In the genomic region with DNA sequence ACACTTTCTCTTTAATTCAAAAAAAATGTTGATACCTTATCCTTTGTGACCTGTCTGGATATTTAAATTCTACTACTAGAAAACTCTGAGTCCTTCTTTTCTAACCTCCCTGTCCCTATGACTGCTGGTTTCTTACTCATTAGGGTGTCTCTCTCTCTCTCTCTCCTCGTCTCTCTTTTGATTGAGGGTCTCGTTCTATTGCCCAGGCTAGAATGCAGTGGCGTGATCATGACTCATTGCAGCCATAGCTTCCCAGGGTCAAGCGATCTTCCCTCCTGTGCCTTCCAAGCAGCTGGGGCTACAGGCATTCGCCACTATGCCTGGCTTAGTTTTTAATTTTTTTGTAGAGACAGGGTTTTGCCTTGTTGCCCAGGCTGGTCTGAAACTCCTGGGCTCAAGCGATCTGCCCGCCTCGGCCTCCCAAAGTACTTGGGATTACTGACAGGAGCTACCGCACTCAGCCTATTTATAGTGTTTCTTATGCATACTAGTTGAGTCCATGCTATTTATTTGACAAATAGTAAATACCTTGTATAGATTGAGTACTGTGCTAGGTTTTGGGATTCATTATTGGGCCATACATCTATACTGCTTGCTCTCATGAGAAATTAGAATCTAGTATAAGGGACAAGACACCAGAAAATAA, we compare ENCODE assay signal across 19 cellular contexts.
DNase-seq lines count a peak whose midpoint lies in the region; ATAC-seq and TF ChIP-seq lines count a peak whose summit lies in the region.
"Had no signal": no experiment of that assay in that cellular context is flagged by ENCODE, and none has a peak within 500 bp of the region (broad histone marks: within the 10 kb centered on the region; RNA-seq: fewer than 3 reads in every experiment).

No MANE protein-coding gene starts in this region.

- H3K4me3 Mint-ChIP-seq in stimulated activated naive B cell treated with anti-CD40 and anti-IgM and Interleukin-4, amounts not matched to agents 10 μg/mL and 1 μg/mL and 100 μg/mL, for 72 hours = no peak overlapping the region
- H3K4me3 Mint-ChIP-seq: brain; stimulated activated naive CD8-positive, alpha-beta T cell treated with anti-CD3 and anti-CD28 coated beads, Interleukin-15, Interleukin-2, amounts not matched to agents 100 ng/mL and 50 ng/mL, for 24 hours; T-helper 1 cell treated with Interleukin-12 subunit alpha and Interleukin-12 subunit beta and Interleukin-4 antibody, amounts not matched to agents 30 μg/mL and 1 μg/mL, for 36 hours had no signal

- H3K27me3 Mint-ChIP-seq in stimulated activated naive B cell treated with anti-CD40 and anti-IgM and Interleukin-4, amounts not matched to agents 10 μg/mL and 1 μg/mL and 100 μg/mL, for 72 hours = no peaks in the 10 kb centered on the region
- H3K27me3 Mint-ChIP-seq: brain; stimulated activated naive CD8-positive, alpha-beta T cell treated with anti-CD3 and anti-CD28 coated beads, Interleukin-15, Interleukin-2, amounts not matched to agents 100 ng/mL and 50 ng/mL, for 24 hours had no signal

- H3K9me3 ChIP-seq in heart right ventricle (no peaks in the 10 kb centered on the region), right cardiac atrium (ENCODE audit: control insufficient read depth, low read length) (no peaks in the 10 kb centered on the region), tibial artery (no peaks in the 10 kb centered on the region), testis (no peaks in the 10 kb centered on the region)
- H3K9me3 ChIP-seq: vagina had no signal

- H3K4me3 ChIP-seq in heart right ventricle (no peak overlapping the region), right cardiac atrium (ENCODE audit: low read length) (no peak overlapping the region), tibial artery (no peak overlapping the region), testis (no peak overlapping the region)
- H3K4me3 ChIP-seq: vagina had no signal

- TF ChIP-seq POLR2A in testis (IDR thresholded peaks at IDR 0.05) = no peak

- peak in 5 of 8 donors; percentile 20 to 55 (median 41) for ATAC-seq in heart right ventricle
- ATAC-seq in right cardiac atrium = no peak
- no peak for ATAC-seq in stimulated activated naive B cell treated with anti-CD40 and anti-IgM and Interleukin-4, amounts not matched to agents 10 μg/mL and 1 μg/mL and 100 μg/mL, for 72 hours (replicated peaks)

- peaks cover 0 to 26% (median 10%) of the 10 kb centered on the region in 9 donors for H3K4me1 ChIP-seq in heart right ventricle
- peaks cover 2% of the 10 kb centered on the region for H3K4me1 ChIP-seq in right cardiac atrium (ENCODE audit: control insufficient read depth, insufficient read depth, low read length)
- peaks cover 0 to 5% (median 2%) of the 10 kb centered on the region in 4 donors for H3K4me1 ChIP-seq in tibial artery
- no peaks in the 10 kb centered on the region for H3K4me1 ChIP-seq in testis

- H3K27ac Mint-ChIP-seq in stimulated activated naive B cell treated with anti-CD40 and anti-IgM and Interleukin-4, amounts not matched to agents 10 μg/mL and 1 μg/mL and 100 μg/mL, for 72 hours = peak overlapping the region; percentile 10
- H3K27ac Mint-ChIP-seq: stimulated activated naive CD8-positive, alpha-beta T cell treated with anti-CD3 and anti-CD28 coated beads, Interleukin-15, Interleukin-2, amounts not matched to agents 100 ng/mL and 50 ng/mL, for 24 hours; T-helper 1 cell treated with Interleukin-12 subunit alpha and Interleukin-12 subunit beta and Interleukin-4 antibody, amounts not matched to agents 30 μg/mL and 1 μg/mL, for 36 hours had no signal

- no peak for DNase-seq in heart right ventricle
- no peak for DNase-seq in right cardiac atrium
- peak; percentile 84 for DNase-seq in amniotic epithelial cell (ENCODE audit: low read depth)
- DNase-seq in iris pigment epithelial cell (ENCODE audit: low read depth) = peak; percentile 52
- no peak for DNase-seq in stimulated activated naive B cell treated with anti-CD40 and anti-IgM and Interleukin-4, amounts not matched to agents 10 μg/mL and 1 μg/mL and 100 μg/mL, for 72 hours
- no peak for DNase-seq in superior temporal gyrus (ENCODE audit: extremely low spot score)
- no peak for DNase-seq in tibial artery
- no peak for DNase-seq in testis
- DNase-seq: activated naive CD4-positive, alpha-beta T cell; COR-L47; effector CD4-positive, alpha-beta T cell; foreskin keratinocyte; KBM-7; NCI-H1092 treated with DMSO at 0.1 percent for 48 hours; occipital lobe had no signal

- TF ChIP-seq CTCF in heart right ventricle (IDR thresholded peaks at IDR 0.05) = no peak
- no peak for TF ChIP-seq CTCF in tibial artery (IDR thresholded peaks at IDR 0.05)
- no peak for TF ChIP-seq CTCF in testis (IDR thresholded peaks at IDR 0.05)

- peaks cover 9% of the 10 kb centered on the region in 2 donors for H3K4me1 Mint-ChIP-seq in stimulated activated naive B cell treated with anti-CD40 and anti-IgM and Interleukin-4, amounts not matched to agents 10 μg/mL and 1 μg/mL and 100 μg/mL, for 72 hours
- H3K4me1 Mint-ChIP-seq: brain had no signal

- H3K27me3 ChIP-seq in heart right ventricle = no peaks in the 10 kb centered on the region
- H3K27me3 ChIP-seq in right cardiac atrium (ENCODE audit: control insufficient read depth, insufficient read depth) = no peaks in the 10 kb centered on the region
- H3K27me3 ChIP-seq in tibial artery = no peaks in the 10 kb centered on the region
- no peaks in the 10 kb centered on the region for H3K27me3 ChIP-seq in testis
- H3K27me3 ChIP-seq: foreskin keratinocyte, vagina had no signal

- H3K36me3 ChIP-seq in heart right ventricle (peaks cover 0 to 88% (median 17%) of the 10 kb centered on the region in 9 donors), tibial artery (peaks cover 22 to 78% (median 32%) of the 10 kb centered on the region in 3 donors), testis (ENCODE audit: low read depth, missing control alignments) (no peaks in the 10 kb centered on the region)

- intact Hi-C loops in heart right ventricle (cut with DNase I) (no loop called here), right cardiac atrium (cut with DNase I) (no loop called here), tibial artery (cut with DNase I; ENCODE audit: low total_unique reads) (no loop called here), testis (cut with DNase I; ENCODE audit: low total_unique reads) (no loop called here)

- no peaks in the 10 kb centered on the region for H3K9me3 Mint-ChIP-seq in stimulated activated naive B cell treated with anti-CD40 and anti-IgM and Interleukin-4, amounts not matched to agents 10 μg/mL and 1 μg/mL and 100 μg/mL, for 72 hours
- H3K9me3 Mint-ChIP-seq: brain; stimulated activated naive CD8-positive, alpha-beta T cell treated with anti-CD3 and anti-CD28 coated beads, Interleukin-15, Interleukin-2, amounts not matched to agents 100 ng/mL and 50 ng/mL, for 24 hours; T-helper 1 cell treated with Interleukin-12 subunit alpha and Interleukin-12 subunit beta and Interleukin-4 antibody, amounts not matched to agents 30 μg/mL and 1 μg/mL, for 36 hours had no signal

- 66 to 69% methylated on average over 9 of the region's 9 CpGs for WGBS in heart right ventricle, 2 donors
- whole genome bisulfite sequencing in right cardiac atrium = 84% methylated on average over 9 of the region's 9 CpGs
- 95 to 98% methylated on average over 9 of the region's 9 CpGs for WGBS in testis, 2 donors

- H3K36me3 Mint-ChIP-seq in stimulated activated naive B cell treated with anti-CD40 and anti-IgM and Interleukin-4, amounts not matched to agents 10 μg/mL and 1 μg/mL and 100 μg/mL, for 72 hours = peaks cover 21 to 44% of the 10 kb centered on the region in 2 donors

- H3K27ac ChIP-seq in heart right ventricle (peak overlapping the region in 3 of 10 donors; percentile 0 to 65 (median 16)), right cardiac atrium (ENCODE audit: low read length) (no peak overlapping the region), tibial artery (no peak overlapping the region), testis (no peak overlapping the region)
- H3K27ac ChIP-seq: foreskin keratinocyte, vagina had no signal

Comparison
In these comparisons a context has a peak if more than half of its experiments do, and no peak if none do; other contexts are left out.
1. ATAC-seq: peak in heart right ventricle (5 of 8); none in right cardiac atrium (0 of 2) and stimulated activated naive B cell treated with anti-CD40 and anti-IgM and Interleukin-4, amounts not matched to agents 10 μg/mL and 1 μg/mL and 100 μg/mL, for 72 hours (0 of 2).
2. DNase-seq: peak in amniotic epithelial cell (single experiment) and iris pigment epithelial cell (single experiment); none in heart right ventricle (0 of 2), right cardiac atrium (0 of 3), stimulated activated naive B cell treated with anti-CD40 and anti-IgM and Interleukin-4, amounts not matched to agents 10 μg/mL and 1 μg/mL and 100 μg/mL, for 72 hours (single experiment), superior temporal gyrus (single experiment), tibial artery (0 of 2) and testis (single experiment).